13 cellular contexts compared by ENCODE assay signal in the genomic region with DNA sequence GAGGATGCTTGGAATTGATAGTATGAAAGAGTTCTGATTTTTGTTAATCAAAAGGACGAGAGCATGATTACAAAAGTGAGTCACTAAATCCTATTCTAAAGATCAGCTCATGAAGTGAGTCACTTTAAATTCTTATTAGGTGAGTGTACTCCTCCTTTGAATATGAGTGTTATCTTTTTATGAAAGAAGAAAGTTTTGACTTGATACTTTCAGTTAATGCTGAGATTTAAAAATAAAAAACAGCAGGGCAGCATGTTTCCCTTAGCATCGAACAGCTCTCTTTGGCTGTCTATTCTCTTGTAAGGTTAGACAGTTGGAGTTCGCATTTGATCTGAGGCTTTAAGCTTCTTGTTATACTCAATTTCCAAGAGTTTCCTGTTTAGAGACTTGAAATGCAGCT.
DNase-seq lines count a peak whose midpoint lies in the region; ATAC-seq and TF ChIP-seq lines count a peak whose summit lies in the region.
"Had no signal": no experiment of that assay in that cellular context is flagged by ENCODE, and none has a peak within 500 bp of the region (broad histone marks: within the 10 kb centered on the region; RNA-seq: fewer than 3 reads in every experiment).

No MANE protein-coding gene starts in this region.

- no peak for TF ChIP-seq CTCF in Panc1 (IDR thresholded peaks at IDR 0.05)
- TF ChIP-seq CTCF in omental fat pad (IDR thresholded peaks at IDR 0.05) = no peak
- TF ChIP-seq CTCF in stomach (IDR thresholded peaks at IDR 0.05) = no peak
- TF ChIP-seq CTCF in mesothelial cell of epicardium (IDR thresholded peaks at IDR 0.05; ENCODE audit: unreplicated experiment) = no peak

- 46 to 69% (median 62%) methylated on average over 3 of the region's 3 CpGs for WGBS in stomach, 5 donors

- H3K27ac Mint-ChIP-seq in activated T-cell treated with anti-CD3 and anti-CD28 coated beads, Interleukin-2, amount 50 U/mL, for 24 hours = no peak overlapping the region
- no peak overlapping the region for H3K27ac Mint-ChIP-seq in mesothelial cell of epicardium
- H3K27ac Mint-ChIP-seq: brain had no signal

- TF ChIP-seq POLR2A in stomach (IDR thresholded peaks at IDR 0.05) = no peak

- H3K9me3 ChIP-seq in Panc1 (ENCODE audit: control insufficient read depth, insufficient read depth, low read depth, low read length) (no peaks in the 10 kb centered on the region), stomach (no peaks in the 10 kb centered on the region)
- H3K9me3 ChIP-seq: esophagus muscularis mucosa, left ventricle myocardium inferior, neutrophil had no signal

- H3K36me3 ChIP-seq in Panc1 (ENCODE audit: control insufficient read depth, insufficient read depth, low read length) (no peaks in the 10 kb centered on the region), stomach (no peaks in the 10 kb centered on the region)
- H3K36me3 ChIP-seq: esophagus muscularis mucosa, left ventricle myocardium inferior, neutrophil had no signal

- ATAC-seq in Panc1 (peak; percentile 82), omental fat pad (ENCODE audit: low FRiP score) (peak; percentile 74)

- H3K9me3 Mint-ChIP-seq in activated T-cell treated with anti-CD3 and anti-CD28 coated beads, Interleukin-2, amount 50 U/mL, for 24 hours = no peaks in the 10 kb centered on the region
- no peaks in the 10 kb centered on the region for H3K9me3 Mint-ChIP-seq in mesothelial cell of epicardium
- H3K9me3 Mint-ChIP-seq: brain had no signal

- in situ Hi-C loops in Panc1 (cut with HindIII; ENCODE audit: low pct_unique_long_range_greater_than_20kb, low sequenced_read_pairs) = no loop called here

- no peaks in the 10 kb centered on the region for H3K27me3 ChIP-seq in Panc1 (ENCODE audit: control insufficient read depth, insufficient read depth, low read length)
- H3K27me3 ChIP-seq in stomach = no peaks in the 10 kb centered on the region
- H3K27me3 ChIP-seq: esophagus muscularis mucosa, neutrophil had no signal

- TF ChIP-seq EP300 in stomach (IDR thresholded peaks at IDR 0.05) = no peak

- H3K27ac ChIP-seq in Panc1 (ENCODE audit: low read length) = peak overlapping the region; percentile 55
- H3K27ac ChIP-seq in epithelial cell of prostate = peak overlapping the region; percentile 84
- H3K27ac ChIP-seq in stomach = no peak overlapping the region
- H3K27ac ChIP-seq: esophagus muscularis mucosa, left ventricle myocardium inferior, neutrophil had no signal

- H3K4me1 Mint-ChIP-seq in activated T-cell treated with anti-CD3 and anti-CD28 coated beads, Interleukin-2, amount 50 U/mL, for 24 hours (ENCODE audit: low read depth) = no peaks in the 10 kb centered on the region
- H3K4me1 Mint-ChIP-seq in mesothelial cell of epicardium = peaks cover 26% of the 10 kb centered on the region

- POLR2A ChIA-PET in Panc1 (lab: Charles Lee) = no interaction called here

- CTCF ChIA-PET in Panc1 (lab: Charles Lee) = no interaction called here

- H3K4me3 ChIP-seq in Panc1 (ENCODE audit: low read depth in 2 of 2, low read length in 2 of 2) = no peak overlapping the region
- H3K4me3 ChIP-seq in stomach = no peak overlapping the region
- H3K4me3 ChIP-seq: esophagus muscularis mucosa, left ventricle myocardium inferior had no signal

- H3K4me3 Mint-ChIP-seq in activated T-cell treated with anti-CD3 and anti-CD28 coated beads, Interleukin-2, amount 50 U/mL, for 24 hours = no peak overlapping the region
- no peak overlapping the region for H3K4me3 Mint-ChIP-seq in mesothelial cell of epicardium
- H3K4me3 Mint-ChIP-seq: brain had no signal

- no TSS peak for BruUV-seq in Panc1 (replicated peaks; lab: Mats Ljungman, UMichigan)

- intact Hi-C loops in Panc1 (cut with micrococcal nuclease; ENCODE audit: unreplicated experiment) (no loop called here), stomach (cut with DNase I; ENCODE audit: low total_unique reads) (no loop called here)

- no peaks in the 10 kb centered on the region for H3K36me3 Mint-ChIP-seq in activated T-cell treated with anti-CD3 and anti-CD28 coated beads, Interleukin-2, amount 50 U/mL, for 24 hours (ENCODE audit: low read depth)
- no peaks in the 10 kb centered on the region for H3K36me3 Mint-ChIP-seq in mesothelial cell of epicardium
- H3K36me3 Mint-ChIP-seq: brain had no signal

- peaks cover 10% of the 10 kb centered on the region; the same call in 1 of the 2 replicates for H3K4me1 ChIP-seq in Panc1 (ENCODE audit: control insufficient read depth, insufficient read depth, low read length)
- peaks cover 0 to 8% (median 2%) of the 10 kb centered on the region in 4 donors for H3K4me1 ChIP-seq in stomach

- DNase-seq in Daoy (ENCODE audit: low read depth) (peak; percentile 48), Panc1 (ENCODE audit: low read depth, low spot score) (peak; percentile 72), epithelial cell of prostate (ENCODE audit: low read depth, low spot score) (peak; percentile 12), omental fat pad (ENCODE audit: low spot score) (no peak), cerebellar nuclear complex (lab: John Stamatoyannopoulos, UW) (no peak), stomach (no peak), mesothelial cell of epicardium (ENCODE audit: low spot score in 2 of 2, unreplicated experiment in 2 of 2) (no peak)
- DNase-seq in activated T-cell treated with anti-CD3 and anti-CD28 coated beads, Interleukin-2, amount 50 U/mL, for 24 hours = no peak
- DNase-seq: left ventricle myocardium inferior, NCI-H2029 treated with DMSO at 0.1 percent for 48 hours had no signal

- no peaks in the 10 kb centered on the region for H3K27me3 Mint-ChIP-seq in activated T-cell treated with anti-CD3 and anti-CD28 coated beads, Interleukin-2, amount 50 U/mL, for 24 hours
- H3K27me3 Mint-ChIP-seq in mesothelial cell of epicardium (ENCODE audit: low read depth) = no peaks in the 10 kb centered on the region
- H3K27me3 Mint-ChIP-seq: brain had no signal

Comparison
In these comparisons a context has a peak if more than half of its experiments do, and no peak if none do; other contexts are left out.
1. DNase-seq: peak in Daoy (single experiment), Panc1 (single experiment) and epithelial cell of prostate (single experiment); none in omental fat pad (single experiment), activated T-cell treated with anti-CD3 and anti-CD28 coated beads, Interleukin-2, amount 50 U/mL, for 24 hours (single experiment), cerebellar nuclear complex (0 of 2), stomach (single experiment) and mesothelial cell of epicardium (0 of 2).
2. H3K27ac ChIP-seq: peak in Panc1 (single experiment) and epithelial cell of prostate (single experiment); none in stomach (0 of 5).